Comparison of ENCODE assay signal across 25 cellular contexts in the genomic region with DNA sequence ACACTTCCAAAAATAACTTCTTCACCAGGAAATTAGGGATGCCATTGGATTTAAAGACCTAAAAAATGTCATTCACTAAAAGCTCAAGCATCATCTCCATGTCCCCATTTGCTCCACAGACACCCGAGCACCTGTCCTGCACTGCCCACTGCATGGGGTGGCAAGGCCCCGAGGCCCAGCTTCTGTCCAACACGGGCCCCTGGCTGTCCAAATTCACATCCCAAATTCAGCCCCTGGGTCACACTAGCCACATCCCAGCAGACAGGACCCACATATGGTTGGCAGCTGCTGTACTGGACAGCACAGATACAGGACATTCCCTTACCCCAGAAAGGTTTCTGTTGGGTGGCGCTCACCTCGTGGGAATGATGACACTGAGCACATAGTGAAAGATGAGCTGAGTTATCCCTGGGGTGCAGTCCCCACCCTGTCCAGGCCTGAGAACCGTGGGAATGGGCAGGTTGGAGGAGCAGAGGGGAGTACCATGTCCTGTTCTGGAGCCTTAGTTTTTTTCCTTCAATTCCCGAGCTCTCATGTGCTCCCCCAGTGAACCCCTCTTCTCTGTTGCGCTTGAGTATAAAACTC. TPM values are rescaled to one million over a fixed set of nuclear protein-coding genes. Genes with fewer than 3 reads are reported as not detected.
A peak's percentile ranks its signal among the peaks of the same experiment; 100 is the strongest.
DNase-seq lines count a peak whose midpoint lies in the region; ATAC-seq, FAIRE-seq and TF ChIP-seq lines count a peak whose summit lies in the region.
"Had no signal": no experiment of that assay in that cellular context is flagged by ENCODE, and none has a peak within 500 bp of the region (broad histone marks: within the 10 kb centered on the region; RNA-seq: fewer than 3 reads in every experiment).

No MANE protein-coding gene starts in this region.

- CTCF ChIA-PET in SK-N-SH (lab: Yijun Ruan, JAX) = interaction anchor here (0.9 to 3.5 kb wide), 3 partner anchors 12 to 63 kb away, joined by 3 to 19 read pairs (median 4); no protein-coding TSS in a partner anchor
- CTCF ChIA-PET in HepG2 (lab: Yijun Ruan, JAX; ENCODE audit: low intra/inter-chr PET ratio, low total read pairs) = no interaction called here

- H3F3A ChIP-seq in SK-N-SH (replicated peaks; ENCODE audit: insufficient read depth) = peaks cover 8% of the 10 kb centered on the region

- no peak for TF ChIP-seq EP300 in SK-N-SH (IDR thresholded peaks at IDR 0.05; ENCODE audit: borderline replicate concordance in 1 of 2, low read depth in 1 of 2, low read length in 1 of 2)
- TF ChIP-seq EP300 in HepG2 (IDR thresholded peaks at IDR 0.05; ENCODE audit: low read depth in 2 of 2, low read length in 2 of 2) = no peak
- no peak for TF ChIP-seq EP300 in HepG2 (CRISPR knock-in tag; IDR thresholded peaks at IDR 0.05; ENCODE audit: borderline replicate concordance)

- peaks cover 14% of the 10 kb centered on the region for H3K4me1 Mint-ChIP-seq in chondrocyte (ENCODE audit: low read depth)
- H3K4me1 Mint-ChIP-seq in neural crest cell = no peaks in the 10 kb centered on the region

- H3K27ac Mint-ChIP-seq in chondrocyte (ENCODE audit: unreplicated experiment) = no peak overlapping the region
- peak overlapping the region; percentile 50 for H3K27ac Mint-ChIP-seq in neural crest cell (ENCODE audit: unreplicated experiment)

- in situ Hi-C loops in HepG2 (cut with HindIII; ENCODE audit: extremely low pct_ligation_motif_present, low pct_unique_long_range_greater_than_20kb) = no loop called here

- H3K27me3 Mint-ChIP-seq in chondrocyte (ENCODE audit: low read depth) (no peaks in the 10 kb centered on the region), neural crest cell (ENCODE audit: low read depth) (no peaks in the 10 kb centered on the region)

- DNase-seq in SK-N-SH = peak; percentile 26
- DNase-seq in GM03348 (ENCODE audit: low spot score) = peak; percentile 2
- peak; percentile 65 for DNase-seq in chondrocyte (ENCODE audit: low spot score)
- DNase-seq in neural crest cell (ENCODE audit: low read depth, low spot score) = no peak
- no peak for DNase-seq in UCSD-AML1 (lab: John Stamatoyannopoulos, UW; ENCODE audit: unreplicated experiment)
- DNase-seq in HepG2 (ENCODE audit: low spot score) = no peak
- DNase-seq: activated CD4-positive, alpha-beta T cell treated with anti-CD3 and anti-CD28 coated beads, Interleukin-2, amount 50 U/mL, for 1 hour; activated naive CD4-positive, alpha-beta T cell; DMS79; foreskin keratinocyte; NCI-H1105; NCI-H2081 treated with DMSO at 0.1 percent for 48 hours; NCI-H446 treated with DMSO at 0.1 percent for 48 hours; OCI-M1; SJCRH30; stimulated activated CD4-positive, alpha-beta T cell treated with anti-CD3 and anti-CD28 coated beads, Interleukin-12 subunit alpha, Interleukin-12 subunit beta, amount 100 ng/mL, for 4 hours; T-helper 2 cell; trophoblast cell had no signal

- H3K9me3 ChIP-seq in SK-N-SH (no peaks in the 10 kb centered on the region), HepG2 (ENCODE audit: low read length) (no peaks in the 10 kb centered on the region)
- H3K9me3 ChIP-seq: ascending aorta, right atrium auricular region, SJCRH30 had no signal

- H3K79me2 ChIP-seq in SK-N-SH (ENCODE audit: insufficient read depth) (no peaks in the 10 kb centered on the region; the same call in 1 of the 2 replicates), HepG2 (ENCODE audit: insufficient read depth, low read length) (no peaks in the 10 kb centered on the region)

- TF ChIP-seq CTCF in SK-N-SH (IDR thresholded peaks at IDR 0.05) (no peak), chondrocyte (IDR thresholded peaks at IDR 0.05) (no peak), neural crest cell (conservative IDR thresholded peaks at IDR 0.05) (no peak), HepG2 (CRISPR knock-in tag; IDR thresholded peaks at IDR 0.05) (no peak)

- no peaks in the 10 kb centered on the region for H4K20me1 ChIP-seq in SK-N-SH (ENCODE audit: insufficient read depth)
- no peaks in the 10 kb centered on the region for H4K20me1 ChIP-seq in HepG2 (ENCODE audit: insufficient read depth, low read length)

- TF ChIP-seq POLR2A in GM18505 (IDR thresholded peaks at IDR 0.05; ENCODE audit: borderline replicate concordance, extremely low read depth, insufficient read depth, insufficient read length) (no peak), HepG2 (IDR thresholded peaks at IDR 0.05; ENCODE audit: insufficient read depth in 1 of 2, low read depth in 2 of 2, low read length in 2 of 2) (no peak)

- TF ChIP-seq RAD21 in SK-N-SH (IDR thresholded peaks at IDR 0.05; ENCODE audit: low read length) (no peak), HepG2 (CRISPR knock-in tag; IDR thresholded peaks at IDR 0.05) (no peak)

- POLR2A ChIA-PET in SK-N-SH (lab: Yijun Ruan, JAX) = no interaction called here
- POLR2A ChIA-PET in HepG2 (lab: Yijun Ruan, JAX) = no interaction called here

- H3K36me3 Mint-ChIP-seq in chondrocyte (ENCODE audit: low read depth) = peaks cover 5% of the 10 kb centered on the region
- peaks cover 3% of the 10 kb centered on the region for H3K36me3 Mint-ChIP-seq in neural crest cell (ENCODE audit: low read depth)

- H3K9me3 Mint-ChIP-seq in chondrocyte (ENCODE audit: low read depth) (no peaks in the 10 kb centered on the region), neural crest cell (no peaks in the 10 kb centered on the region)

- BruUV-seq in HepG2 (replicated peaks; lab: Mats Ljungman, UMichigan) = no TSS peak

- no peak for FAIRE-seq in HepG2 (lab: Jason Lieb, UNC)
- FAIRE-seq: GM12891, keratinocyte had no signal

- H3K4me3 ChIP-seq in SK-N-SH (ENCODE audit: low read depth in 2 of 2, low read length in 1 of 2) = no peak overlapping the region
- no peak overlapping the region for H3K4me3 ChIP-seq in HepG2 (replicated peaks in 1 of 3; ENCODE audit: insufficient read depth in 1 of 3, low read depth in 2 of 3, low read length in 3 of 3)
- H3K4me3 ChIP-seq: ascending aorta, right atrium auricular region, SJCRH30 had no signal

- intact Hi-C loops in HepG2 (cut with micrococcal nuclease; ENCODE audit: unreplicated experiment) = no loop called here

- WGBS in SK-N-SH (ENCODE audit: low lambda C conversion rate) = 79% methylated on average over 5 of the region's 8 CpGs
- 18% methylated on average over 5 of the region's 8 CpGs for WGBS in HepG2 (ENCODE audit: low lambda C conversion rate)

- H3K9ac ChIP-seq in SK-N-SH = no peak overlapping the region
- H3K9ac ChIP-seq in HepG2 (ENCODE audit: insufficient read depth, low read depth, low read length) = no peak overlapping the region

- H3K4me2 ChIP-seq in SK-N-SH = no peak overlapping the region
- no peak overlapping the region for H3K4me2 ChIP-seq in HepG2 (ENCODE audit: low read depth, low read length)

- H3K9me2 ChIP-seq in SK-N-SH = no peaks in the 10 kb centered on the region

- no peak overlapping the region for H2AFZ ChIP-seq in SK-N-SH (ENCODE audit: low read depth)
- no peak overlapping the region for H2AFZ ChIP-seq in HepG2 (ENCODE audit: low read length)

- ATAC-seq in SK-N-SH treated with all-trans-retinoic acid at 6 μM for 48 hours (no peak), GM18505 (IDR thresholded peaks at IDR 0.05; ENCODE audit: unreplicated experiment) (no peak), HepG2 (no peak)
- ATAC-seq: foreskin keratinocyte had no signal

- no peak overlapping the region for H3K27ac ChIP-seq in SK-N-SH (ENCODE audit: low read depth in 2 of 2, low read length in 1 of 2)
- H3K27ac ChIP-seq in HepG2 (ENCODE audit: extremely low read length, insufficient read depth, low read length) = no peak overlapping the region
- H3K27ac ChIP-seq: 22Rv1, ascending aorta, foreskin keratinocyte, right atrium auricular region, SJCRH30 had no signal

- H3K36me3 ChIP-seq in SK-N-SH (replicated peaks in 1 of 2; ENCODE audit: control insufficient read depth in 1 of 2, insufficient read depth in 2 of 2, low read length in 1 of 2) = peaks cover 2 to 4% of the 10 kb centered on the region in 2 experiments
- no peaks in the 10 kb centered on the region for H3K36me3 ChIP-seq in HepG2 (replicated peaks in 1 of 2; ENCODE audit: control insufficient read depth in 1 of 2, insufficient read depth in 2 of 2, low read length in 2 of 2)
- H3K36me3 ChIP-seq: right atrium auricular region, SJCRH30 had no signal

- peaks cover 0 to 9% of the 10 kb centered on the region in 2 experiments; a peak in 3 of 4 replicates for H3K4me1 ChIP-seq in SK-N-SH (ENCODE audit: control insufficient read depth in 1 of 2, insufficient read depth in 2 of 2, low read depth in 1 of 2, low read length in 1 of 2)
- H3K4me1 ChIP-seq in HepG2 (ENCODE audit: insufficient read depth, low read length) = no peaks in the 10 kb centered on the region
- H3K4me1 ChIP-seq: ascending aorta, foreskin keratinocyte, right atrium auricular region, SJCRH30 had no signal

- H3K4me3 Mint-ChIP-seq in chondrocyte (ENCODE audit: unreplicated experiment) (no peak overlapping the region), neural crest cell (no peak overlapping the region)

- H3K27me3 ChIP-seq in SK-N-SH (ENCODE audit: insufficient read depth) (no peaks in the 10 kb centered on the region), HepG2 (ENCODE audit: control insufficient read depth in 1 of 2, insufficient read depth in 2 of 2, low read length in 2 of 2) (no peaks in the 10 kb centered on the region; a peak in 2 of 5 replicates)
- H3K27me3 ChIP-seq: ascending aorta, foreskin keratinocyte, right atrium auricular region, SJCRH30 had no signal

RNA-seq across cellular contexts. Expression of a gene that starts 55.3 kb away (rescaled TPM):
- polyA plus RNA-seq in SK-N-SH (2012; rRNA removed) (11.5 and 16.0 TPM in 2 replicates), HepG2 (2011; rRNA removed) (7.1 and 8.2 TPM in 2 replicates)
- polyA plus RNA-seq in SK-N-SH (2012; cell fraction: cytosol; rRNA removed) = 16.1 and 21.2 TPM in 2 replicates
- polyA plus RNA-seq in SK-N-SH (2012; cell fraction: nucleus; rRNA removed) = 10.9 and 19.7 TPM in 2 replicates
- total RNA-seq in chondrocyte (29.8 to 38.7 TPM (median 38.2 TPM) in 3 replicates), neural crest cell (13.1 and 14.6 TPM in 2 replicates), HepG2 (2016; rRNA removed; fragmentation: Illumina TruSeq; extraction: Trizol) (3.3 and 3.6 TPM in 2 replicates)
- total RNA-seq in HepG2 (2016; cell fraction: cytosol; rRNA removed; fragmentation: Illumina TruSeq; extraction: Trizol; ENCODE audit: low read depth) = 9.3 and 11.5 TPM in 2 replicates
- 3.5 and 3.7 TPM in 2 replicates for total RNA-seq in HepG2 (2016; cell fraction: insoluble cytoplasmic fraction; rRNA removed; fragmentation: Illumina TruSeq; extraction: Trizol)
- total RNA-seq in HepG2 (2016; cell fraction: membrane; rRNA removed; fragmentation: Illumina TruSeq; extraction: Trizol) = 9.4 and 11.4 TPM in 2 replicates
- total RNA-seq in HepG2 (2016; cell fraction: nucleus; rRNA removed; fragmentation: Illumina TruSeq; extraction: Trizol) = 4.3 and 4.5 TPM in 2 replicates
- 3.4 and 6.9 TPM in 2 replicates for polyA plus RNA-seq in HepG2 (2011; cell fraction: cytosol; rRNA removed)
- polyA plus RNA-seq in HepG2 (2011; cell fraction: nucleus; rRNA removed) = 5.3 and 8.7 TPM in 2 replicates
- polyA plus RNA-seq in HepG2 (2012) = 5.8 and 10.3 TPM in 2 replicates
- 1.3 and 1.5 TPM in 2 replicates for polyA plus RNA-seq in HepG2 (2016; cell fraction: cytosol; fragmentation: Illumina TruSeq; extraction: Trizol; ENCODE audit: low read depth)
- polyA plus RNA-seq in HepG2 (2016; cell fraction: insoluble cytoplasmic fraction; fragmentation: Illumina TruSeq; extraction: Trizol; ENCODE audit: low read depth) = 5.7 TPM in 2 replicates
- 3.9 and 4.4 TPM in 2 replicates for polyA plus RNA-seq in HepG2 (2016; cell fraction: membrane; fragmentation: Illumina TruSeq; extraction: Trizol; ENCODE audit: low read depth)
- polyA plus RNA-seq in HepG2 (2016; cell fraction: nucleus; fragmentation: Illumina TruSeq; extraction: Trizol; ENCODE audit: insufficient read depth, low read depth) = 10.6 and 11.0 TPM in 2 replicates
- polyA minus RNA-seq in HepG2 (2011; rRNA and poly(A)+ RNA removed; ENCODE audit: low replicate concordance) = 3.1 and 4.4 TPM in 2 replicates
- polyA minus RNA-seq in HepG2 (2011; cell fraction: cytosol; rRNA and poly(A)+ RNA removed) = 5.9 and 8.1 TPM in 2 replicates
- 8.2 and 10.3 TPM in 2 replicates for polyA minus RNA-seq in HepG2 (2011; cell fraction: nucleus; rRNA and poly(A)+ RNA removed)

Comparison
In these comparisons a context has a peak if more than half of its experiments do, and no peak if none do; other contexts are left out.
1. DNase-seq: peak in SK-N-SH (single experiment), GM03348 (single experiment) and chondrocyte (single experiment); none in neural crest cell (single experiment), UCSD-AML1 (single experiment) and HepG2 (single experiment).